In the genomic region with DNA sequence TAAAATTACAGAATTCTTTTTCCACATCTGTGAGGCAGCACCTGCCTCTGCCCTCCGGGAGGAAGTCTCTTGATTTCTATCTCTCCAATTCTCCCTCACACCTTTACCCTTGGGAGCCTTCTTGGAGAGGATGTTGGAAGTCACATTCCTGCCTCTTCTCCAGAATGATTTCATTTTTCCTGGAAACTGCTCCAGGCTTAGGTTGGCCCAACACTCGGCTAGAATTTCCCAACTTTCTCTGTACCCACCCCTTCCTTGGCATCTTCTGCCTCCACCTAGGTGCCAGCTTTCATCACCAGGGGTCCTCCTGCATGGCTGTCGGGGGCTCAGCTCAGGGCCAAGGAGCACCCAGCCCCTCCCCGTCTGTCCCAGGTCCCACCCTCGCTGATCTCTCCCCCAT, we compare ENCODE assay signal across 21 cellular contexts. TPM values are rescaled to one million over a fixed set of nuclear protein-coding genes. Genes with fewer than 3 reads are reported as not detected.
DNase-seq lines count a peak whose midpoint lies in the region; ATAC-seq and TF ChIP-seq lines count a peak whose summit lies in the region.
"Had no signal": no experiment of that assay in that cellular context is flagged by ENCODE, and none has a peak within 500 bp of the region (broad histone marks: within the 10 kb centered on the region; RNA-seq: fewer than 3 reads in every experiment).

No MANE protein-coding gene starts in this region.

- no peak for TF ChIP-seq POLR2A in gastrocnemius medialis (IDR thresholded peaks at IDR 0.05)

- H3K9me3 ChIP-seq in BLaER1 treated with 17β-estradiol and CSF1 and Interleukin-3, amounts not matched to agents 10 nM and 100 nM (replicated peaks in 1 of 11): no peaks in the 10 kb centered on the region
- H3K9me3 ChIP-seq in right cardiac atrium (ENCODE audit: control insufficient read depth, low read length): no peaks in the 10 kb centered on the region
- H3K9me3 ChIP-seq in gastrocnemius medialis: no peaks in the 10 kb centered on the region
- H3K9me3 ChIP-seq: BE2C, HAP-1, Peyer's patch had no signal

- WGBS in right cardiac atrium: 37% methylated on average over 5 of the region's 5 CpGs

- TF ChIP-seq CTCF in gastrocnemius medialis (IDR thresholded peaks at IDR 0.05 in 4 of 5, conservative IDR thresholded peaks at IDR 0.05 in 1 of 5): no peak

- no peak for DNase-seq in Right ventricle myocardium inferior (ENCODE audit: missing footprints)
- DNase-seq in right cardiac atrium: no peak
- peak in 1 of 2 donors; percentile 33 for DNase-seq in gastrocnemius medialis
- no peak for DNase-seq in DMS153 (lab: John Stamatoyannopoulos, UW)
- no peak for DNase-seq in T-helper 9 cell
- no peak for DNase-seq in NCI-H128 (lab: John Stamatoyannopoulos, UW; ENCODE audit: unreplicated experiment)
- DNase-seq: BE2C; CD4-positive, alpha-beta memory T cell; DMS53; EL; Kasumi-1; MM.1S; NCI-H1092 treated with DMSO at 0.1 percent for 48 hours; NCI-H2081; NCI-H510A; NCI-H748 treated with DMSO at 0.1 percent for 48 hours; NK-92 treated with Interleukin-12 subunit alpha and Interleukin-12 subunit beta, amount 100 ng/mL, for 24 hours; Peyer's patch had no signal

- no peak overlapping the region for H3K4me3 ChIP-seq in BLaER1 treated with 17β-estradiol and CSF1 and Interleukin-3, amounts not matched to agents 10 nM and 100 nM
- H3K4me3 ChIP-seq in right cardiac atrium (ENCODE audit: low read length) (no peak overlapping the region), gastrocnemius medialis (no peak overlapping the region)
- H3K4me3 ChIP-seq: HAP-1, Peyer's patch had no signal

- ATAC-seq in Right ventricle myocardium inferior: peak; percentile 5
- peak; percentile 3 to 5 for ATAC-seq in right cardiac atrium
- peak; percentile 59 to 67 for ATAC-seq in gastrocnemius medialis
- ATAC-seq in HG03280 (IDR thresholded peaks at IDR 0.05; ENCODE audit: unreplicated experiment): no peak

- peaks cover 34 to 100% (median 39%) of the 10 kb centered on the region in 10 experiments for H3K4me1 ChIP-seq in BLaER1 treated with 17β-estradiol and CSF1 and Interleukin-3, amounts not matched to agents 10 nM and 100 nM
- H3K4me1 ChIP-seq in right cardiac atrium (ENCODE audit: control insufficient read depth, insufficient read depth, low read length) (peaks cover 12% of the 10 kb centered on the region), gastrocnemius medialis (no peaks in the 10 kb centered on the region)
- H3K4me1 ChIP-seq: HAP-1 had no signal

- H3K27me3 ChIP-seq in BLaER1 treated with 17β-estradiol and CSF1 and Interleukin-3, amounts not matched to agents 10 nM and 100 nM: no peaks in the 10 kb centered on the region
- no peaks in the 10 kb centered on the region for H3K27me3 ChIP-seq in right cardiac atrium (ENCODE audit: control insufficient read depth, insufficient read depth)
- no peaks in the 10 kb centered on the region for H3K27me3 ChIP-seq in gastrocnemius medialis
- H3K27me3 ChIP-seq: BE2C, Peyer's patch had no signal

- H3K36me3 ChIP-seq in BLaER1 treated with 17β-estradiol and CSF1 and Interleukin-3, amounts not matched to agents 10 nM and 100 nM: peaks cover 0 to 99% (median 0%) of the 10 kb centered on the region in 11 experiments; a peak in 5 of 22 replicates
- no peaks in the 10 kb centered on the region for H3K36me3 ChIP-seq in gastrocnemius medialis
- H3K36me3 ChIP-seq: BE2C, HAP-1 had no signal

- H3K9ac ChIP-seq in BLaER1 treated with 17β-estradiol and CSF1 and Interleukin-3, amounts not matched to agents 10 nM and 100 nM: peak overlapping the region in 4 of 11 experiments; percentile 38 to 67 (median 50); a peak in 4 of 22 replicates

- in situ Hi-C loops in gastrocnemius medialis (cut with MboI; ENCODE audit: low sequenced_read_pairs in 4 of 4): no loop called here

- H3K4me2 ChIP-seq in BLaER1 treated with 17β-estradiol and CSF1 and Interleukin-3, amounts not matched to agents 10 nM and 100 nM: peak overlapping the region; percentile 76 to 97 (median 86)

- peak overlapping the region in 6 of 11 experiments; percentile 3 to 78 (median 60); a peak in 5 of 22 replicates for H3K27ac ChIP-seq in BLaER1 treated with 17β-estradiol and CSF1 and Interleukin-3, amounts not matched to agents 10 nM and 100 nM
- H3K27ac ChIP-seq in right cardiac atrium (ENCODE audit: low read length): peak overlapping the region; percentile 7
- no peak overlapping the region for H3K27ac ChIP-seq in gastrocnemius medialis

- H4K20me1 ChIP-seq in BLaER1 treated with 17β-estradiol and CSF1 and Interleukin-3, amounts not matched to agents 10 nM and 100 nM: peaks cover 0 to 21% (median 0%) of the 10 kb centered on the region in 11 experiments; a peak in 1 of 22 replicates

- intact Hi-C loops in Right ventricle myocardium inferior (cut with DNase I): no loop called here
- intact Hi-C loops in right cardiac atrium (cut with DNase I): no loop called here
- intact Hi-C loops in gastrocnemius medialis (cut with DNase I; ENCODE audit: low total_unique reads): no loop called here

RNA-seq across cellular contexts. Expression of a gene that starts 43.2 kb away (rescaled TPM):
- total RNA-seq in Right ventricle myocardium inferior (33.4 TPM), right cardiac atrium (10 to 100 TPM; 23.0 to 40.7 (median 27.6) TPM), gastrocnemius medialis (10 to 100 TPM in 1 of 4 donors, 1 to 10 TPM in 3; 1.9 to 17.6 (median 5.0) TPM)
- polyA plus RNA-seq in right cardiac atrium: 5.1 TPM
- polyA plus RNA-seq: CD4-positive, alpha-beta memory T cell had no signal

RNA-seq across cellular contexts. Expression of a gene that starts 46.4 kb away (rescaled TPM):
- total RNA-seq in Right ventricle myocardium inferior: 0.16 TPM
- under 1 TPM in 3 of 4 donors, not detected in 1; 0.09 to 0.25 (median 0.09) TPM for total RNA-seq in right cardiac atrium
- polyA plus RNA-seq in right cardiac atrium: 0.05 TPM
- not detected for total RNA-seq in gastrocnemius medialis

Comparison
In these comparisons a context has a peak if more than half of its experiments do, and no peak if none do; other contexts are left out.
1. H3K27ac ChIP-seq: peak in BLaER1 treated with 17β-estradiol and CSF1 and Interleukin-3, amounts not matched to agents 10 nM and 100 nM (6 of 11) and right cardiac atrium (single experiment); none in gastrocnemius medialis (0 of 4).